In genomic region chr4:156968479-156968984, GRCh38 we compare ENCODE assay signal across 8 cellular contexts. TPM values are rescaled to one million over a fixed set of nuclear protein-coding genes. Genes with fewer than 3 reads are reported as not detected.
DNase-seq lines count a peak whose midpoint lies in the region; ATAC-seq, FAIRE-seq and TF ChIP-seq lines count a peak whose summit lies in the region.

No MANE protein-coding gene starts in this region.

- H3K4me3 ChIP-seq in BLaER1 (no peak overlapping the region), astrocyte (ENCODE audit: insufficient read depth, low read depth, low read length) (peak overlapping the region; percentile 100), iPS DF 6.9 (ENCODE audit: low read length) (no peak overlapping the region), skeletal muscle cell (ENCODE audit: low read depth, low read length) (peak overlapping the region; percentile 83)

- WGBS in iPS DF 6.9 (ENCODE audit: insufficient coverage, insufficient read length): no CpG with 5 or more reads among the region's 2 CpGs

- H3K79me2 ChIP-seq in astrocyte (ENCODE audit: insufficient read depth, low read length): peaks cover 75% of the 10 kb centered on the region

- no peaks in the 10 kb centered on the region for H3K27me3 Mint-ChIP-seq in astrocyte (ENCODE audit: low read depth, unreplicated experiment)

- H3K9ac ChIP-seq in BLaER1: no peak overlapping the region
- peak overlapping the region; percentile 99 for H3K9ac ChIP-seq in astrocyte (ENCODE audit: low read length)

- H3K4me2 ChIP-seq in BLaER1 (peak overlapping the region; percentile 32), astrocyte (ENCODE audit: low read length) (peak overlapping the region; percentile 92)

- peaks cover 18% of the 10 kb centered on the region for H3K9me3 ChIP-seq in BLaER1
- H3K9me3 ChIP-seq in astrocyte (ENCODE audit: insufficient read depth, low read depth, low read length): no peaks in the 10 kb centered on the region
- no peaks in the 10 kb centered on the region for H3K9me3 ChIP-seq in iPS DF 6.9 (ENCODE audit: control insufficient read depth, insufficient read depth, low read length)

- H3K9me3 Mint-ChIP-seq in astrocyte (ENCODE audit: unreplicated experiment): no peaks in the 10 kb centered on the region

- H3K36me3 ChIP-seq in BLaER1: no peaks in the 10 kb centered on the region
- H3K36me3 ChIP-seq in astrocyte (ENCODE audit: insufficient read depth, low read length): no peaks in the 10 kb centered on the region
- H3K36me3 ChIP-seq in iPS DF 6.9 (ENCODE audit: control insufficient read depth, insufficient read depth, low read length): no peaks in the 10 kb centered on the region

- H3K4me1 ChIP-seq in BLaER1: peaks cover 9% of the 10 kb centered on the region
- peaks cover 40% of the 10 kb centered on the region for H3K4me1 ChIP-seq in astrocyte (ENCODE audit: insufficient read depth, low read length)
- no peaks in the 10 kb centered on the region; the same call in 1 of the 2 replicates for H3K4me1 ChIP-seq in iPS DF 6.9 (ENCODE audit: control insufficient read depth, insufficient read depth, low read length)

- no peaks in the 10 kb centered on the region for H4K20me1 ChIP-seq in BLaER1
- H4K20me1 ChIP-seq in astrocyte (ENCODE audit: insufficient read depth, low read length): peaks cover 26% of the 10 kb centered on the region

- peak overlapping the region; percentile 99 for H3K27ac Mint-ChIP-seq in astrocyte (ENCODE audit: unreplicated experiment)

- peaks cover 34% of the 10 kb centered on the region for H3K4me1 Mint-ChIP-seq in astrocyte (ENCODE audit: low read depth, unreplicated experiment)

- FAIRE-seq in astrocyte (lab: Jason Lieb, UNC): peak; percentile 92

- ATAC-seq in GM18517 (IDR thresholded peaks at IDR 0.05; ENCODE audit: unreplicated experiment): peak; percentile 89
- peak; percentile 53 for ATAC-seq in HG03097 (IDR thresholded peaks at IDR 0.05; ENCODE audit: low FRiP score, unreplicated experiment)

- H3K27me3 ChIP-seq in BLaER1 (peaks cover 15% of the 10 kb centered on the region), astrocyte (ENCODE audit: insufficient read depth, low read length) (no peaks in the 10 kb centered on the region), iPS DF 6.9 (ENCODE audit: control insufficient read depth, insufficient read depth, low read length) (no peaks in the 10 kb centered on the region; the same call in 1 of the 2 replicates)

- peak; percentile 83 for TF ChIP-seq CTCF in astrocyte (IDR thresholded peaks at IDR 0.05; ENCODE audit: insufficient read depth, low read depth, low read length)

- DNase-seq in NCI-H446 (lab: John Stamatoyannopoulos, UW): peak; percentile 77 to 83
- peak; percentile 78 for DNase-seq in astrocyte (ENCODE audit: low read depth)
- DNase-seq in iPS DF 6.9 (ENCODE audit: low read depth, low spot score): peak; percentile 39
- DNase-seq in skeletal muscle cell (ENCODE audit: low read depth): peak; percentile 60
- DNase-seq in amniotic stem cell (lab: John Stamatoyannopoulos, UW): no peak

- no peak overlapping the region for H2AFZ ChIP-seq in astrocyte (ENCODE audit: low read depth, low read length)

- H3K27ac ChIP-seq in BLaER1: no peak overlapping the region
- H3K27ac ChIP-seq in astrocyte (ENCODE audit: low read depth, low read length): peak overlapping the region; percentile 93
- H3K27ac ChIP-seq in iPS DF 6.9 (ENCODE audit: low read length): no peak overlapping the region

- H3K36me3 Mint-ChIP-seq in astrocyte (ENCODE audit: low read depth, unreplicated experiment): no peaks in the 10 kb centered on the region

- peak overlapping the region; percentile 99 for H3K4me3 Mint-ChIP-seq in astrocyte (ENCODE audit: unreplicated experiment)

RNA-seq across cellular contexts. Expression of gene PDGFC, which starts 3.1 kb away (rescaled TPM):
- total RNA-seq in astrocyte: 167 and 188 TPM in 2 replicates

Comparison
In these comparisons a context has a peak if more than half of its experiments do, and no peak if none do; other contexts are left out.
1. H3K4me3 ChIP-seq: peak in astrocyte (single experiment) and skeletal muscle cell (single experiment); none in BLaER1 (single experiment) and iPS DF 6.9 (single experiment).